ENCODE assay signal across 35 cellular contexts in genomic region chr7:47735431-47736345, GRCh38.
"Had no signal": no experiment of that assay in that cellular context is flagged by ENCODE, and none has a peak within 500 bp of the region (broad histone marks: within the 10 kb centered on the region; RNA-seq: fewer than 3 reads in every experiment).

No MANE protein-coding gene starts in this region.

- H3K27ac ChIP-seq: brain microvascular endothelial cell, RWPE1, VCaP had no signal

- ATAC-seq: activated CD8-positive, alpha-beta memory T cell treated with anti-CD3 and anti-CD28 coated beads, Interleukin-2, amount 10 ng/mL, durations not matched to agents 7 days and 5 days; activated naive CD8-positive, alpha-beta T cell treated with anti-CD3 and anti-CD28 coated beads, Interleukin-2, amount 50 U/mL, for 24 hours; PC-3; Right ventricle myocardium inferior had no signal

- DNase-seq: activated CD4-positive, alpha-beta memory T cell treated with anti-CD3 and anti-CD28 coated beads, Interleukin-2, amount 10 ng/mL, durations not matched to agents 7 days and 5 days; activated CD4-positive, alpha-beta T cell treated with anti-CD3 and anti-CD28 coated beads for 1 hour; activated CD4-positive, alpha-beta T cell treated with anti-CD3 and anti-CD28 coated beads for 48 hours; activated CD4-positive, CD25-positive, alpha-beta regulatory T cell; activated CD8-positive, alpha-beta memory T cell treated with anti-CD3 and anti-CD28 coated beads for 24 hours; activated CD8-positive, alpha-beta memory T cell treated with anti-CD3 and anti-CD28 coated beads, Interleukin-2, amount 10 ng/mL, durations not matched to agents 7 days and 5 days; activated CD8-positive, alpha-beta memory T cell treated with anti-CD3 and anti-CD28 coated beads, Interleukin-2, amount 50 U/mL, for 48 hours; activated effector memory CD4-positive, alpha-beta T cell treated with Interleukin-2 at 50 U/mL for 16 hours; activated naive CD4-positive, alpha-beta T cell treated with anti-CD3 and anti-CD28 coated beads, Interleukin-2, amount 10 ng/mL, durations not matched to agents 7 days and 5 days; activated naive CD8-positive, alpha-beta T cell treated with anti-CD3 and anti-CD28 coated beads, Interleukin-2, amount 50 U/mL, for 24 hours; activated T-cell treated with anti-CD3 and anti-CD28 coated beads, Interleukin-2, amount 50 U/mL, for 48 hours; anterior cingulate cortex; brain microvascular endothelial cell; central memory CD4-positive, alpha-beta T cell; Kasumi-1; MM.1S; MV-4-11; NCI-H1092; NCI-H1436 treated with DMSO at 0.1 percent for 48 hours; NCI-H1694 treated with DMSO at 0.1 percent for 48 hours; NCI-H2029; NCI-H345; NCI-H526; NCI-H748 treated with DMSO at 0.1 percent for 48 hours; NK-92 treated with Interleukin-12 subunit alpha and Interleukin-12 subunit beta, amount 100 ng/mL, for 24 hours; PC-3; SIG-M5; SW 1271; T-helper 1 cell; T-helper 2 cell; T-helper 9 cell had no signal

- H3K36me3 ChIP-seq: brain microvascular endothelial cell had no signal

- H3K9me3 Mint-ChIP-seq: activated CD4-positive, alpha-beta memory T cell treated with anti-CD3 and anti-CD28 coated beads, Interleukin-2, amount 10 ng/mL, durations not matched to agents 7 days and 5 days; activated naive CD4-positive, alpha-beta T cell treated with anti-CD3 and anti-CD28 coated beads, Interleukin-2, amount 10 ng/mL, durations not matched to agents 7 days and 5 days; activated naive CD8-positive, alpha-beta T cell treated with anti-CD3 and anti-CD28 coated beads, Interleukin-2, amount 50 U/mL, for 24 hours had no signal

- H3K27me3 ChIP-seq: brain microvascular endothelial cell had no signal

- H3K36me3 Mint-ChIP-seq: activated CD8-positive, alpha-beta memory T cell treated with anti-CD3 and anti-CD28 coated beads, Interleukin-2, amount 10 ng/mL, durations not matched to agents 7 days and 5 days; activated naive CD4-positive, alpha-beta T cell treated with anti-CD3 and anti-CD28 coated beads, Interleukin-2, amount 10 ng/mL, durations not matched to agents 7 days and 5 days; activated naive CD8-positive, alpha-beta T cell had no signal

- H3K27ac Mint-ChIP-seq: activated CD4-positive, alpha-beta memory T cell treated with anti-CD3 and anti-CD28 coated beads, Interleukin-2, amount 10 ng/mL, durations not matched to agents 7 days and 5 days; activated CD8-positive, alpha-beta memory T cell treated with anti-CD3 and anti-CD28 coated beads, Interleukin-2, amount 10 ng/mL, durations not matched to agents 7 days and 5 days; activated naive CD8-positive, alpha-beta T cell; activated naive CD8-positive, alpha-beta T cell treated with anti-CD3 and anti-CD28 coated beads, Interleukin-2, amount 50 U/mL, for 24 hours had no signal

- H3K27me3 Mint-ChIP-seq: activated CD4-positive, alpha-beta memory T cell treated with anti-CD3 and anti-CD28 coated beads, Interleukin-2, amount 10 ng/mL, durations not matched to agents 7 days and 5 days; activated CD8-positive, alpha-beta memory T cell treated with anti-CD3 and anti-CD28 coated beads, Interleukin-2, amount 10 ng/mL, durations not matched to agents 7 days and 5 days; activated naive CD8-positive, alpha-beta T cell had no signal

- H3K4me1 Mint-ChIP-seq: activated CD4-positive, alpha-beta memory T cell treated with anti-CD3 and anti-CD28 coated beads, Interleukin-2, amount 10 ng/mL, durations not matched to agents 7 days and 5 days; activated CD8-positive, alpha-beta memory T cell treated with anti-CD3 and anti-CD28 coated beads, Interleukin-2, amount 10 ng/mL, durations not matched to agents 7 days and 5 days; activated naive CD4-positive, alpha-beta T cell treated with anti-CD3 and anti-CD28 coated beads, Interleukin-2, amount 10 ng/mL, durations not matched to agents 7 days and 5 days had no signal

- H3K4me3 Mint-ChIP-seq: activated CD4-positive, alpha-beta memory T cell treated with anti-CD3 and anti-CD28 coated beads, Interleukin-2, amount 10 ng/mL, durations not matched to agents 7 days and 5 days; activated CD8-positive, alpha-beta memory T cell treated with anti-CD3 and anti-CD28 coated beads, Interleukin-2, amount 10 ng/mL, durations not matched to agents 7 days and 5 days; activated naive CD4-positive, alpha-beta T cell treated with anti-CD3 and anti-CD28 coated beads, Interleukin-2, amount 10 ng/mL, durations not matched to agents 7 days and 5 days; activated naive CD8-positive, alpha-beta T cell; activated naive CD8-positive, alpha-beta T cell treated with anti-CD3 and anti-CD28 coated beads, Interleukin-2, amount 50 U/mL, for 24 hours had no signal
